Comparison of ENCODE assay signal across 8 cellular contexts in genomic region chr14:25050494-25051170, GRCh38. TPM values are rescaled to one million over a fixed set of nuclear protein-coding genes. Genes with fewer than 3 reads are reported as not detected.
DNase-seq lines count a peak whose midpoint lies in the region; ATAC-seq, FAIRE-seq and TF ChIP-seq lines count a peak whose summit lies in the region.

No MANE protein-coding gene starts in this region.

- DNase-seq in AG09309 (ENCODE audit: low read depth) (peak; percentile 44), body of pancreas (peak in 3 of 4 donors; percentile 24 to 37 (median 26)), keratinocyte (ENCODE audit: low read depth, low spot score) (no peak), stomach (no peak), LoVo (ENCODE audit: low spot score) (no peak), H54 (ENCODE audit: insufficient read length, low spot score) (no peak), SKM-1 treated with dmso at 0.1 percent for 144 hours (lab: John Stamatoyannopoulos, UW; ENCODE audit: unreplicated experiment) (no peak)

- no peaks in the 10 kb centered on the region for H3K79me2 ChIP-seq in keratinocyte (ENCODE audit: control insufficient read depth, insufficient read depth, low read length)

- 25 to 29% methylated on average over 18 of the region's 18 CpGs for WGBS in body of pancreas, 2 donors
- WGBS in stomach, 5 donors, result 20 to 26% (median 24%) methylated on average over 18 of the region's 18 CpGs

- intact Hi-C loops in body of pancreas (cut with DNase I) (no loop called here), stomach (cut with DNase I; ENCODE audit: low total_unique reads) (no loop called here)

- ATAC-seq in body of pancreas, result no peak

- no peaks in the 10 kb centered on the region for H3K9me1 ChIP-seq in keratinocyte (ENCODE audit: control insufficient read depth, extremely low read depth, insufficient read depth, low read length)

- no peak for TF ChIP-seq CTCF in AG09309 (IDR thresholded peaks at IDR 0.05; ENCODE audit: control insufficient read depth, insufficient read depth, low read depth, low read length, missing control alignments)
- no peak for TF ChIP-seq CTCF in body of pancreas (IDR thresholded peaks at IDR 0.05)
- TF ChIP-seq CTCF in keratinocyte (optimal IDR thresholded peaks at IDR 0.05 in 1 of 3, IDR thresholded peaks at IDR 0.05 in 1 of 3, conservative IDR thresholded peaks at IDR 0.05 in 1 of 3; ENCODE audit: extremely low read depth in 1 of 3, insufficient read depth in 2 of 3, low read length in 3 of 3), result no peak
- TF ChIP-seq CTCF in stomach (IDR thresholded peaks at IDR 0.05), result no peak

- no peak overlapping the region for H3K27ac ChIP-seq in HUES6 (ENCODE audit: low read depth, low read length)
- H3K27ac ChIP-seq in body of pancreas, result peak overlapping the region; percentile 93 to 95 (median 94)
- H3K27ac ChIP-seq in keratinocyte (ENCODE audit: control insufficient read depth, insufficient read depth, low read length), result no peak overlapping the region
- H3K27ac ChIP-seq in stomach, result peak overlapping the region in 4 of 5 donors; percentile 72 to 88 (median 82)

- no peaks in the 10 kb centered on the region for H4K20me1 ChIP-seq in keratinocyte (ENCODE audit: control insufficient read depth, extremely low read depth, insufficient read depth, low read length)

- H3K4me1 ChIP-seq in HUES6 (ENCODE audit: control insufficient read depth, insufficient read depth, low read length) (peaks cover 22% of the 10 kb centered on the region; the same call in 1 of the 2 replicates), body of pancreas (peaks cover 78% of the 10 kb centered on the region), keratinocyte (ENCODE audit: control insufficient read depth, extremely low read depth, insufficient read depth, low read length) (peaks cover 24% of the 10 kb centered on the region), stomach (peaks cover 8 to 53% (median 23%) of the 10 kb centered on the region in 4 donors)

- TF ChIP-seq EP300 in stomach (IDR thresholded peaks at IDR 0.05), result no peak

- peak overlapping the region; percentile 93 for H3K4me2 ChIP-seq in keratinocyte (ENCODE audit: control insufficient read depth, extremely low read depth, insufficient read depth, low read depth, low read length)

- peaks cover 59% of the 10 kb centered on the region for H3K27me3 ChIP-seq in HUES6 (ENCODE audit: control insufficient read depth, insufficient read depth, low read length)
- no peaks in the 10 kb centered on the region for H3K27me3 ChIP-seq in body of pancreas
- H3K27me3 ChIP-seq in keratinocyte (ENCODE audit: control insufficient read depth, extremely low read depth, insufficient read depth, low read length), result peaks cover 23% of the 10 kb centered on the region
- H3K27me3 ChIP-seq in stomach, result peaks cover 0 to 39% (median 8%) of the 10 kb centered on the region in 3 donors

- dilution Hi-C loops in keratinocyte (cut with MboI; ENCODE audit: extremely low pct_ligation_motif_present, low sequenced_read_pairs), result no loop called here

- peak; percentile 17 for FAIRE-seq in keratinocyte (lab: Jason Lieb, UNC)
- no peak for FAIRE-seq in H54 (lab: Jason Lieb, UNC)

- no peak overlapping the region for H2AFZ ChIP-seq in keratinocyte (ENCODE audit: control insufficient read depth, low read length)

- H3K4me3 ChIP-seq in AG09309 (ENCODE audit: control insufficient read depth, low read depth, low read length), result peak overlapping the region; percentile 58
- peak overlapping the region; percentile 76 for H3K4me3 ChIP-seq in HUES6 (ENCODE audit: low read depth, low read length)
- peak overlapping the region in 1 of 2 donors; percentile 51 for H3K4me3 ChIP-seq in body of pancreas
- peak overlapping the region; percentile 38 to 70 (median 65) for H3K4me3 ChIP-seq in keratinocyte (ENCODE audit: control insufficient read depth in 2 of 3, extremely low read depth in 1 of 3, insufficient read depth in 2 of 3, low read depth in 1 of 3, low read length in 3 of 3)
- H3K4me3 ChIP-seq in stomach, result peak overlapping the region; percentile 64 to 85 (median 70)

- TF ChIP-seq POLR2A in body of pancreas (IDR thresholded peaks at IDR 0.05) (no peak), stomach (IDR thresholded peaks at IDR 0.05) (no peak), H54 (IDR thresholded peaks at IDR 0.05; ENCODE audit: low read depth, low read length) (no peak)

- H3K9me3 ChIP-seq in HUES6 (ENCODE audit: control insufficient read depth, insufficient read depth, low read depth, low read length), result no peaks in the 10 kb centered on the region
- no peaks in the 10 kb centered on the region for H3K9me3 ChIP-seq in body of pancreas
- no peaks in the 10 kb centered on the region for H3K9me3 ChIP-seq in keratinocyte (ENCODE audit: control insufficient read depth, low read depth, low read length)
- H3K9me3 ChIP-seq in stomach, result no peaks in the 10 kb centered on the region

- H3K9ac ChIP-seq in HUES6 (ENCODE audit: low read length) (no peak overlapping the region), keratinocyte (ENCODE audit: control insufficient read depth, extremely low read depth, insufficient read depth, low read length) (peak overlapping the region; percentile 31)

- no peaks in the 10 kb centered on the region for H3K36me3 ChIP-seq in HUES6 (ENCODE audit: control insufficient read depth, insufficient read depth, low read length)
- H3K36me3 ChIP-seq in body of pancreas (replicated peaks in 1 of 2; ENCODE audit: insufficient read depth in 1 of 2, low read depth in 2 of 2), result no peaks in the 10 kb centered on the region
- H3K36me3 ChIP-seq in keratinocyte (ENCODE audit: control insufficient read depth in 2 of 2, extremely low read depth in 1 of 2, insufficient read depth in 2 of 2, low read length in 2 of 2), result no peaks in the 10 kb centered on the region
- no peaks in the 10 kb centered on the region for H3K36me3 ChIP-seq in stomach

RNA-seq across cellular contexts. Expression of gene STXBP6, which starts 0.7 kb away (rescaled TPM):
- total RNA-seq in body of pancreas (10 to 100 TPM; 20.1 to 28.3 TPM), stomach (10 to 100 TPM in 4 of 5 donors, 1 to 10 TPM in 1; 8.8 to 37.1 (median 25.5) TPM)
- polyA plus RNA-seq in keratinocyte (0.63 to 1.4 TPM (median 0.94 TPM) in 3 replicates), stomach (10 to 100 TPM in 2 of 3 donors, 1 to 10 TPM in 1; 7.4 to 16.8 (median 11.9) TPM)
- 3.9 TPM for polyA plus RNA-seq in keratinocyte (2011; ENCODE audit: low read depth)
- polyA plus RNA-seq in keratinocyte (2011; cell fraction: cytosol; rRNA removed), result 0.77 and 1.1 TPM in 2 replicates
- 0.16 and 0.60 TPM in 2 replicates for polyA plus RNA-seq in keratinocyte (2011; cell fraction: nucleus; rRNA removed)
- 0.71 and 6.2 TPM in 2 replicates for polyA plus RNA-seq in keratinocyte (2012; ENCODE audit: low replicate concordance)
- 0.83 to 0.92 TPM in 2 of 3 replicates, not detected in the other for polyA minus RNA-seq in keratinocyte
- polyA minus RNA-seq in keratinocyte (2011; cell fraction: cytosol; rRNA and poly(A)+ RNA removed), result not detected
- 0.11 and 1.2 TPM in 2 replicates for polyA minus RNA-seq in keratinocyte (2011; cell fraction: nucleus; rRNA and poly(A)+ RNA removed)

Comparison
In these comparisons a context has a peak if more than half of its experiments do, and no peak if none do; other contexts are left out.
1. DNase-seq: peak in AG09309 (single experiment) and body of pancreas (3 of 4); none in keratinocyte (single experiment), stomach (single experiment), LoVo (single experiment), H54 (single experiment) and SKM-1 treated with dmso at 0.1 percent for 144 hours (single experiment).
2. H3K27ac ChIP-seq: peak in body of pancreas (4 of 4) and stomach (4 of 5); none in HUES6 (single experiment) and keratinocyte (single experiment).